8 cellular contexts compared by ENCODE assay signal in genomic region chr12:48119078-48119833, GRCh38.
DNase-seq lines count a peak whose midpoint lies in the region; ATAC-seq and TF ChIP-seq lines count a peak whose summit lies in the region.

Gene PFKM (plus strand): TSS chr12:48119364. CDS start chr12:48122775, 3,411 bp downstream.

- H3K4me3 ChIP-seq in astrocyte of the cerebellum (ENCODE audit: low read depth, low read length): peak within 1 kb of the TSS; percentile 68

- H3K9me3 Mint-ChIP-seq in T-helper 2 cell treated with Interferon-gamma antibody and Interleukin-4, amounts not matched to agents 5 μg/mL and 100 μg/mL, for 36 hours: no peaks in the 10 kb centered on the region

- TF ChIP-seq CTCF in astrocyte of the cerebellum (IDR thresholded peaks at IDR 0.05; ENCODE audit: low read depth, low read length, missing control alignments): no peak

- peak; percentile 82 to 90 for DNase-seq in NCI-H187 (lab: John Stamatoyannopoulos, UW)
- peak; percentile 69 for DNase-seq in T-helper 2 cell treated with Interferon-gamma antibody and Interleukin-4, amounts not matched to agents 5 μg/mL and 100 μg/mL, for 36 hours (ENCODE audit: low spot score)
- DNase-seq in astrocyte of the cerebellum (ENCODE audit: low read depth): peak; percentile 85
- DNase-seq in hepatic stellate cell (ENCODE audit: low spot score): peak; percentile 83
- peak; percentile 93 for DNase-seq in retina
- DNase-seq in GDM1 (lab: John Stamatoyannopoulos, UW): no peak

- no peaks in the 10 kb centered on the region for H3K36me3 Mint-ChIP-seq in T-helper 2 cell treated with Interferon-gamma antibody and Interleukin-4, amounts not matched to agents 5 μg/mL and 100 μg/mL, for 36 hours (ENCODE audit: low read depth)

- peaks cover 21% of the 10 kb centered on the region for H3K27me3 Mint-ChIP-seq in T-helper 2 cell treated with Interferon-gamma antibody and Interleukin-4, amounts not matched to agents 5 μg/mL and 100 μg/mL, for 36 hours (ENCODE audit: low read depth)

- in situ Hi-C loops in astrocyte of the cerebellum (cut with HindIII; ENCODE audit: low sequenced_read_pairs): no loop called here

- H3K27ac Mint-ChIP-seq in T-helper 2 cell treated with Interferon-gamma antibody and Interleukin-4, amounts not matched to agents 5 μg/mL and 100 μg/mL, for 36 hours: peak within 1 kb of the TSS; percentile 83

- peak within 1 kb of the TSS; percentile 99 for H3K4me3 Mint-ChIP-seq in T-helper 2 cell treated with Interferon-gamma antibody and Interleukin-4, amounts not matched to agents 5 μg/mL and 100 μg/mL, for 36 hours

- ATAC-seq in GM18502 (IDR thresholded peaks at IDR 0.05; ENCODE audit: poor library complexity, unreplicated experiment) (peak; percentile 99), HG02885 (IDR thresholded peaks at IDR 0.05; ENCODE audit: poor library complexity, unreplicated experiment) (peak; percentile 100)

- peaks cover 18% of the 10 kb centered on the region for H3K4me1 Mint-ChIP-seq in T-helper 2 cell treated with Interferon-gamma antibody and Interleukin-4, amounts not matched to agents 5 μg/mL and 100 μg/mL, for 36 hours (ENCODE audit: low read depth)
